11 cellular contexts compared by ENCODE assay signal in genomic region chr5:139577689-139578347, GRCh38. TPM values are rescaled to one million over a fixed set of nuclear protein-coding genes. Genes with fewer than 3 reads are reported as not detected.
DNase-seq lines count a peak whose midpoint lies in the region; ATAC-seq and TF ChIP-seq lines count a peak whose summit lies in the region.
"Had no signal": no experiment of that assay in that cellular context is flagged by ENCODE, and none has a peak within 500 bp of the region (broad histone marks: within the 10 kb centered on the region; RNA-seq: fewer than 3 reads in every experiment).

No MANE protein-coding gene starts in this region.

- H3K4me1 ChIP-seq in psoas muscle (peaks cover 63% of the 10 kb centered on the region), ascending aorta (peaks cover 0 to 13% of the 10 kb centered on the region in 2 donors), ovary (ENCODE audit: insufficient read depth) (peaks cover 5% of the 10 kb centered on the region)

- TF ChIP-seq CTCF in psoas muscle (IDR thresholded peaks at IDR 0.05) = no peak
- no peak for TF ChIP-seq CTCF in ascending aorta (IDR thresholded peaks at IDR 0.05)
- no peak for TF ChIP-seq CTCF in ovary (IDR thresholded peaks at IDR 0.05)

- H3K4me3 ChIP-seq in psoas muscle = no peak overlapping the region
- H3K4me3 ChIP-seq in ascending aorta = no peak overlapping the region
- H3K4me3 ChIP-seq in ovary = no peak overlapping the region
- H3K4me3 ChIP-seq: lower lobe of right lung, SK-N-MC, thyroid gland had no signal

- 53 to 64% (median 55%) methylated on average over 5 of the region's 5 CpGs for WGBS in psoas muscle, 3 donors
- 76 to 82% (median 78%) methylated on average over 5 of the region's 5 CpGs for WGBS in ovary, 3 donors

- intact Hi-C loops in activated CD4-positive, alpha-beta T cell treated with anti-CD3 and anti-CD28 coated beads for 36 hours (cut with DNase I, micrococcal nuclease) = loop anchor here (2.0 to 5.0 kb wide), 4 partner anchors 34 to 163 kb away; partner anchors contain the start of gene DNAJC18 (in 1 of the 2)
- intact Hi-C loops in psoas muscle (cut with DNase I) (no loop called here), ascending aorta (cut with DNase I) (no loop called here), ovary (cut with DNase I) (no loop called here)

- H3K36me3 ChIP-seq in psoas muscle (ENCODE audit: insufficient read depth in 1 of 2, low read depth in 1 of 2) (peaks cover 0 to 7% of the 10 kb centered on the region in 2 donors), ascending aorta (peaks cover 0 to 3% of the 10 kb centered on the region in 2 donors), ovary (no peaks in the 10 kb centered on the region)
- H3K36me3 ChIP-seq: thyroid gland had no signal

- peaks cover 70% of the 10 kb centered on the region for H3K4me1 Mint-ChIP-seq in activated CD4-positive, alpha-beta T cell treated with anti-CD3 and anti-CD28 coated beads for 36 hours
- H3K4me1 Mint-ChIP-seq in central memory CD8-positive, alpha-beta T cell = peaks cover 57% of the 10 kb centered on the region

- peak overlapping the region; percentile 33 for H3K4me3 Mint-ChIP-seq in activated CD4-positive, alpha-beta T cell treated with anti-CD3 and anti-CD28 coated beads for 36 hours
- peak overlapping the region; percentile 45 for H3K4me3 Mint-ChIP-seq in central memory CD8-positive, alpha-beta T cell

- H3K36me3 Mint-ChIP-seq in activated CD4-positive, alpha-beta T cell treated with anti-CD3 and anti-CD28 coated beads for 36 hours (ENCODE audit: low read depth) = peaks cover 23% of the 10 kb centered on the region
- H3K36me3 Mint-ChIP-seq in central memory CD8-positive, alpha-beta T cell (ENCODE audit: insufficient read depth) = peaks cover 22% of the 10 kb centered on the region

- no peak for DNase-seq in activated CD4-positive, alpha-beta T cell treated with anti-CD3 and anti-CD28 coated beads for 36 hours
- DNase-seq in activated CD4-positive, alpha-beta T cell treated with anti-CD3 and anti-CD28 coated beads, Interleukin-2, amount 50 U/mL, for 1 hour = no peak
- DNase-seq in NCI-H2029 treated with DMSO at 0.1 percent for 48 hours (lab: John Stamatoyannopoulos, UW) = peak; percentile 38
- no peak for DNase-seq in central memory CD8-positive, alpha-beta T cell (ENCODE audit: low spot score in 2 of 2)
- DNase-seq in psoas muscle = no peak
- DNase-seq in stimulated activated naive CD4-positive, alpha-beta T cell (lab: John Stamatoyannopoulos, UW) = no peak
- DNase-seq in ascending aorta (ENCODE audit: low spot score in 2 of 2) = no peak
- no peak for DNase-seq in ovary
- DNase-seq: lower lobe of right lung, thyroid gland had no signal

- no peaks in the 10 kb centered on the region for H3K9me3 ChIP-seq in psoas muscle
- no peaks in the 10 kb centered on the region for H3K9me3 ChIP-seq in ascending aorta
- no peaks in the 10 kb centered on the region for H3K9me3 ChIP-seq in ovary
- H3K9me3 ChIP-seq: lower lobe of right lung, thyroid gland had no signal

- no peak for TF ChIP-seq POLR2A in ovary (IDR thresholded peaks at IDR 0.05)

- no peak for TF ChIP-seq EP300 in ovary (IDR thresholded peaks at IDR 0.05)

- H3K27me3 ChIP-seq in psoas muscle (ENCODE audit: insufficient read depth in 3 of 3, low read length in 2 of 3) (no peaks in the 10 kb centered on the region), ascending aorta (no peaks in the 10 kb centered on the region), ovary (no peaks in the 10 kb centered on the region)
- H3K27me3 ChIP-seq: thyroid gland had no signal

- H3K27ac ChIP-seq in psoas muscle (peak overlapping the region; percentile 36), ascending aorta (no peak overlapping the region), ovary (no peak overlapping the region)
- H3K27ac ChIP-seq: lower lobe of right lung, SK-N-MC, thyroid gland had no signal

- no peaks in the 10 kb centered on the region for H3K9me3 Mint-ChIP-seq in activated CD4-positive, alpha-beta T cell treated with anti-CD3 and anti-CD28 coated beads for 36 hours (ENCODE audit: low read depth)
- no peaks in the 10 kb centered on the region for H3K9me3 Mint-ChIP-seq in central memory CD8-positive, alpha-beta T cell

- POLR2A ChIA-PET in activated CD4-positive, alpha-beta T cell treated with anti-CD3 and anti-CD28 coated beads for 36 hours (lab: Charles Lee) = no interaction called here

- no peaks in the 10 kb centered on the region for H3K27me3 Mint-ChIP-seq in activated CD4-positive, alpha-beta T cell treated with anti-CD3 and anti-CD28 coated beads for 36 hours
- no peaks in the 10 kb centered on the region for H3K27me3 Mint-ChIP-seq in central memory CD8-positive, alpha-beta T cell

- no peak for ATAC-seq in activated CD4-positive, alpha-beta T cell treated with anti-CD3 and anti-CD28 coated beads for 36 hours
- peak; percentile 15 for ATAC-seq in central memory CD8-positive, alpha-beta T cell (replicated peaks; ENCODE audit: extremely low read depth, poor library complexity, severe bottlenecking)
- ATAC-seq in psoas muscle = no peak

- CTCF ChIA-PET in activated CD4-positive, alpha-beta T cell treated with anti-CD3 and anti-CD28 coated beads for 36 hours (lab: Charles Lee) = interaction anchor here (0.5 to 1.7 kb wide), 5 partner anchors 11 to 335 kb away, joined by 3 to 4 read pairs (median 3); no protein-coding TSS in a partner anchor

- peak overlapping the region; percentile 72 for H3K27ac Mint-ChIP-seq in activated CD4-positive, alpha-beta T cell treated with anti-CD3 and anti-CD28 coated beads for 36 hours
- peak overlapping the region; percentile 70 for H3K27ac Mint-ChIP-seq in central memory CD8-positive, alpha-beta T cell (ENCODE audit: low read depth)

RNA-seq across cellular contexts. Expression of gene UBE2D2, which starts 16.7 kb away (rescaled TPM):
- 100 to 1,000 TPM; 262 to 289 TPM for total RNA-seq in activated CD4-positive, alpha-beta T cell treated with anti-CD3 and anti-CD28 coated beads for 36 hours
- total RNA-seq in psoas muscle = 100 to 1,000 TPM; 156 to 175 (median 164) TPM
- 100 to 1,000 TPM; 107 to 243 (median 126) TPM for polyA plus RNA-seq in psoas muscle
- 65.9 TPM for total RNA-seq in ascending aorta
- 100 to 1,000 TPM in 4 of 7 donors, 10 to 100 TPM in 3; 66.8 to 144 (median 117) TPM for total RNA-seq in ovary
- 100 to 1,000 TPM in 1 of 2 donors, 10 to 100 TPM in 1; 79.7 to 230 TPM for polyA plus RNA-seq in ovary

Comparison
In these comparisons a context has a peak if more than half of its experiments do, and no peak if none do; other contexts are left out.
1. intact Hi-C loops: an anchor here in activated CD4-positive, alpha-beta T cell treated with anti-CD3 and anti-CD28 coated beads for 36 hours (2.0 to 5.0 kb wide); none called in psoas muscle, ascending aorta and ovary.